8 cellular contexts compared by ENCODE assay signal in the genomic region with DNA sequence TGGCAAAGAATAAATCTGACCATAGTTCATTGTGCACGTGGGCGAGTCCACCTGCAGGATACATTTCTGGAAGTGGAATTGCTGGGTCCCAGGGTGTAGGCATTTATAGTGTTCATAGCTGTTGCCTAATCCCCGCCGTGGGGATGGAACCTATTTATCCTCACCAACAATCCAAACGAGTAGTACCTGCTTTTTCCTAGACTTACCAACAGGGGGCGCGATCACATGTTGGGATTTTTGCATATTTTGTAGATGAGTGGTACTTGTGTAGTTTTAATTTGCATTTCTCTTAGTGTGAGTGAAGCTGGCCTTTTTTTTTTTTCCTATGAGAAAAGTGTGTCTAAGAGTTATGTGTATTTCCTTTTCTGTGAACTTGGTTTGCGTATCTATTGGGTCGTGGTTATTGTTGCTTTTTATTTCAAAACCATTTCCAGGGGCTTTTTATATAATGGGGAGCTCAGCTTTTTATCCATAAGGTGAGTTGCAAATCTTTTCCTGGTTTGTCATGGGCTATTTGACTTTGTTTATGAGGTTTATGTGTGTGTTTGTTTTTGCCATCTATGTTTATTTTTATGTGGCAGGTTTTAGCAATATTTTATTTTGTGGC.
DNase-seq lines count a peak whose midpoint lies in the region; ATAC-seq and TF ChIP-seq lines count a peak whose summit lies in the region.

No MANE protein-coding gene starts in this region.

- no peak overlapping the region for H3K27ac ChIP-seq in endodermal cell (ENCODE audit: low read depth, low read length)

- H3K9ac ChIP-seq in endodermal cell (ENCODE audit: extremely low read depth, low read length, poor library complexity, severe bottlenecking) = no peak overlapping the region

- no peak for ATAC-seq in GM19395 (IDR thresholded peaks at IDR 0.05; ENCODE audit: unreplicated experiment)

- no peaks in the 10 kb centered on the region for H3K36me3 Mint-ChIP-seq in endodermal cell (ENCODE audit: low read depth)

- H3K27me3 ChIP-seq in H7 (ENCODE audit: control insufficient read depth, insufficient read depth, low read length) = no peaks in the 10 kb centered on the region; the same call in 1 of the 2 replicates
- no peaks in the 10 kb centered on the region for H3K27me3 ChIP-seq in endodermal cell (ENCODE audit: control insufficient read depth, insufficient read depth, low read length, poor library complexity, severe bottlenecking)

- peaks cover 6% of the 10 kb centered on the region for H3K4me1 Mint-ChIP-seq in endodermal cell

- no peaks in the 10 kb centered on the region for H3K9me3 ChIP-seq in endodermal cell (ENCODE audit: control insufficient read depth, low read length)

- DNase-seq in AG10803 (ENCODE audit: low read depth) = peak; percentile 85
- DNase-seq in H7 = peak; percentile 86
- peak; percentile 41 for DNase-seq in NOMO-1 treated with DMSO at 0.1 percent for 48 hours (lab: John Stamatoyannopoulos, UW; ENCODE audit: unreplicated experiment)
- DNase-seq in activated CD8-positive, alpha-beta memory T cell treated with anti-CD3 and anti-CD28 coated beads for 48 hours (ENCODE audit: low read depth in 2 of 3, low spot score in 2 of 3) = peak in 2 of 3 experiments; percentile 29 to 38
- DNase-seq in endodermal cell = peak; percentile 90
- DNase-seq in mucosa of gallbladder (ENCODE audit: low spot score) = peak; percentile 55
- DNase-seq in stimulated activated CD8-positive, alpha-beta memory T cell treated with anti-CD3 and anti-CD28 coated beads, Interleukin-7, amount 100 ng/mL, for 24 hours (ENCODE audit: low read depth) = peak; percentile 40

- 37 to 38% methylated on average over 6 to 9 of the region's 9 CpGs for WGBS in endodermal cell (ENCODE audit: insufficient coverage in 1 of 2, insufficient read length in 1 of 2), 2 experiments

- peaks cover 3% of the 10 kb centered on the region for H3K4me1 ChIP-seq in endodermal cell (ENCODE audit: control insufficient read depth, insufficient read depth, low read length)

- peaks cover 5% of the 10 kb centered on the region for H3K9me3 Mint-ChIP-seq in endodermal cell

- TF ChIP-seq CTCF in AG10803 (conservative IDR thresholded peaks at IDR 0.05; ENCODE audit: low read length) = peak; percentile 81
- TF ChIP-seq CTCF in endodermal cell (conservative IDR thresholded peaks at IDR 0.05) = peak; percentile 91

- no peak overlapping the region for H3K4me3 Mint-ChIP-seq in endodermal cell

- H3K4me3 ChIP-seq in AG10803 (ENCODE audit: low read length) (no peak overlapping the region), H7 (ENCODE audit: insufficient read depth, low read depth, low read length) (no peak overlapping the region), endodermal cell (ENCODE audit: low read length) (no peak overlapping the region)

- H3K36me3 ChIP-seq in H7 (replicated peaks; ENCODE audit: control insufficient read depth, insufficient read depth, low read length) (no peaks in the 10 kb centered on the region), endodermal cell (ENCODE audit: control insufficient read depth, insufficient read depth, low read length) (no peaks in the 10 kb centered on the region)

- no peak overlapping the region for H3K27ac Mint-ChIP-seq in endodermal cell

- peaks cover 7% of the 10 kb centered on the region for H3K27me3 Mint-ChIP-seq in endodermal cell (ENCODE audit: insufficient read depth)

Comparison
In these comparisons a context has a peak if more than half of its experiments do, and no peak if none do; other contexts are left out.
1. DNase-seq: peak in every context shown above with its lines; median percentile 90 in endodermal cell; 86 in H7; 85 in AG10803; 55 in mucosa of gallbladder; 41 in NOMO-1 treated with DMSO at 0.1 percent for 48 hours; 40 in stimulated activated CD8-positive, alpha-beta memory T cell treated with anti-CD3 and anti-CD28 coated beads, Interleukin-7, amount 100 ng/mL, for 24 hours; 34 in activated CD8-positive, alpha-beta memory T cell treated with anti-CD3 and anti-CD28 coated beads for 48 hours.